Comparison of ENCODE assay signal across 8 cellular contexts in the genomic region with DNA sequence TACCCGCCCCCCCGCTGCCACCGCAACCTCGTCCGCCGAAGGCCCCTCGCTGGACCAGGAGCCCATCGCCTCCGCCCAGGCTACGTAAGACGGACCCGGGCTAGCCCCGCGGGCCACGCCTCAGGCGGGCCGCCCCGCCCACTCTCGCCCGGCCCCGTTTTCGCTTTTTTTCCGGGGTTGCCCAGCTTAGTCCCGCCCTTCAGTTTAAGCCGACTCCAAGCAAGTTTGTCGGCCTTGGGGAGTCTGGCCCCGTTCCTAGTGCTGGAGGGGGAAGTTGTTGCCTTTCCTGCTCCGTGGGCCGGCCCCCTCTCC.
DNase-seq lines count a peak whose midpoint lies in the region; ATAC-seq lines count a peak whose summit lies in the region.

No MANE protein-coding gene starts in this region.

- DNase-seq in NCI-H510A (lab: John Stamatoyannopoulos, UW) (peak; percentile 69), left kidney (ENCODE audit: low read depth, low spot score) (peak; percentile 92)
- DNase-seq in activated CD4-positive, alpha-beta T cell treated with anti-CD3 and anti-CD28 coated beads for 4 hours, result peak; percentile 70 to 78
- DNase-seq in stimulated activated CD4-positive, alpha-beta T cell treated with anti-CD3 and anti-CD28 coated beads, Interleukin-2, amount 100 ng/mL, for 24 hours, result peak; percentile 82 to 89

- H3K4me3 ChIP-seq in ACC112 (ENCODE audit: low read depth, low read length), result peak overlapping the region; percentile 81

- H3K27ac ChIP-seq in ACC112 (ENCODE audit: low read depth, low read length), result peak overlapping the region; percentile 89
- peak overlapping the region; percentile 92 for H3K27ac ChIP-seq in cingulate gyrus (ENCODE audit: low read depth, low read length)

- peak overlapping the region; percentile 16 for H2AFZ ChIP-seq in ACC112 (ENCODE audit: low read length, unreplicated experiment)

- peaks cover 41% of the 10 kb centered on the region for H3K79me2 ChIP-seq in ACC112 (ENCODE audit: control insufficient read depth, insufficient read depth, low read length, unreplicated experiment)

- H3K36me3 ChIP-seq in ACC112 (ENCODE audit: insufficient read depth, low read length), result peaks cover 16% of the 10 kb centered on the region; the same call in 1 of the 2 replicates

- ATAC-seq in GM18867 (IDR thresholded peaks at IDR 0.05; ENCODE audit: unreplicated experiment), result peak; percentile 42
- peak; percentile 35 for ATAC-seq in HG03159 (IDR thresholded peaks at IDR 0.05; ENCODE audit: unreplicated experiment)

- H3K27me3 ChIP-seq in ACC112 (ENCODE audit: insufficient read depth, low read length), result no peaks in the 10 kb centered on the region

- H3K4me1 ChIP-seq in ACC112 (ENCODE audit: control insufficient read depth, insufficient read depth, low read length, unreplicated experiment), result peaks cover 29% of the 10 kb centered on the region

Comparison
In these comparisons a context has a peak if more than half of its experiments do, and no peak if none do; other contexts are left out.
1. Peak in every context shown above with its lines: DNase-seq, ATAC-seq, H3K4me3 ChIP-seq and H3K27ac ChIP-seq.